ENCODE assay signal across 8 cellular contexts in the genomic region with DNA sequence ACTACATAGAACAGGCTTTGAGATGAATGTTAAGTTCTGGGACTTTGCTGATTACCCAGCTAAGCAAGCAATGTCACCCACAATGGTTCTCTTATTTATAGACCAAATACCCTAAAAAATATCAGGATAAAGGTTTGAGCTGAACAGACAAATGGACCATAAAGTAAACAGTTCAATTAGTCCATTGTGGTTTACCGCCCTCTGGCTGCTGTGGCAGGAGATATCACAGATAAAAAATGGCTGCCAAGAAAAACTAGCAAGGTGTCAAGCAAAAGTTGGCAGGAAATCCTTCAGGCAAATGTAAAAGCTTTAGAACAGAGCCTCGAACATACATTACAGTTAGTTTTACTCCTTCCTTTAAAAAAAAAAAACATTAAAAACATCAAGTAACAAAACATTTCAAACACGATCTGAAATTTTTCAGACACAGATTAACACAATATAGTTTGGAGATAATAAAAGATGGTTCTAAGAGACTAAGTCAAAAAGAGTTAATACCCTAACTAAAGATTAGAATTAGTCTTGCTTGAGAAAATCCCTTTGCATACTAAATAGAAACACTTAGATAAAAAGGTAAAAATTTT. TPM values are rescaled to one million over a fixed set of nuclear protein-coding genes. Genes with fewer than 3 reads are reported as not detected.
DNase-seq lines count a peak whose midpoint lies in the region; ATAC-seq, FAIRE-seq and TF ChIP-seq lines count a peak whose summit lies in the region.

No MANE protein-coding gene starts in this region.

- peak; percentile 42 for DNase-seq in CD1c-positive myeloid dendritic cell (ENCODE audit: extremely low spot score)
- DNase-seq in H54 (ENCODE audit: insufficient read length, low spot score), result no peak
- DNase-seq in NCI-H526 treated with DMSO at 0.1 percent for 48 hours (lab: John Stamatoyannopoulos, UW), result peak; percentile 13
- DNase-seq in activated CD8-positive, alpha-beta memory T cell treated with anti-CD3 and anti-CD28 coated beads, Interleukin-2, amount 50 U/mL, for 24 hours (ENCODE audit: extremely low read depth), result peak; percentile 2
- DNase-seq in fibroblast of lung (ENCODE audit: low read depth in 2 of 2), result peak; percentile 66 to 77
- peak; percentile 26 for DNase-seq in urothelium cell line (ENCODE audit: low spot score)

- no peak for ATAC-seq in GM18873 (IDR thresholded peaks at IDR 0.05; ENCODE audit: low FRiP score, unreplicated experiment)

- peak; percentile 74 to 75 for TF ChIP-seq CTCF in fibroblast of lung (conservative IDR thresholded peaks at IDR 0.05 in 1 of 2, IDR thresholded peaks at IDR 0.05 in 1 of 2; ENCODE audit: low read depth in 1 of 2, low read length in 2 of 2)
- TF ChIP-seq CTCF in neutrophil (IDR thresholded peaks at IDR 0.05), result no peak

- no peaks in the 10 kb centered on the region for H3K4me1 ChIP-seq in fibroblast of lung (ENCODE audit: control insufficient read depth, extremely low read depth, insufficient read depth, low read length)
- peaks cover 16 to 32% of the 10 kb centered on the region in 2 experiments for H3K4me1 ChIP-seq in neutrophil (ENCODE audit: control insufficient read depth in 1 of 2, insufficient read depth in 1 of 2, low read depth in 1 of 2, low read length in 1 of 2)

- TF ChIP-seq POLR2A in H54 (IDR thresholded peaks at IDR 0.05; ENCODE audit: low read depth, low read length), result no peak

- H3K4me3 ChIP-seq in fibroblast of lung (replicated peaks in 1 of 4; ENCODE audit: control extremely low read depth in 1 of 4, insufficient read depth in 1 of 4, low read depth in 3 of 4, low read length in 4 of 4) (no peak overlapping the region), neutrophil (ENCODE audit: low read depth in 1 of 2, low read length in 1 of 2) (no peak overlapping the region)

- H3K27ac ChIP-seq in fibroblast of lung (ENCODE audit: insufficient read depth, low read length), result no peak overlapping the region
- peak overlapping the region; percentile 54 for H3K27ac ChIP-seq in neutrophil

- H3K79me2 ChIP-seq in fibroblast of lung (ENCODE audit: control insufficient read depth, insufficient read depth, low read length), result peaks cover 69% of the 10 kb centered on the region

- no peak overlapping the region for H3K4me2 ChIP-seq in fibroblast of lung (ENCODE audit: extremely low read depth, insufficient read depth, low read length)

- peak; percentile 91 for FAIRE-seq in H54 (lab: Jason Lieb, UNC)
- FAIRE-seq in urothelium cell line (lab: Jason Lieb, UNC), result no peak

- H2AFZ ChIP-seq in fibroblast of lung (ENCODE audit: low read length), result no peak overlapping the region

- H3K36me3 ChIP-seq in fibroblast of lung (ENCODE audit: control insufficient read depth, insufficient read depth, low read length) (no peaks in the 10 kb centered on the region), neutrophil (peaks cover 4% of the 10 kb centered on the region)

- H4K20me1 ChIP-seq in fibroblast of lung (ENCODE audit: control insufficient read depth, extremely low read depth, insufficient read depth, low read length), result peaks cover 8% of the 10 kb centered on the region

- no peak overlapping the region for H3K9ac ChIP-seq in fibroblast of lung (ENCODE audit: insufficient read depth, low read length)

- no peaks in the 10 kb centered on the region for H3K9me3 ChIP-seq in fibroblast of lung (ENCODE audit: control insufficient read depth, insufficient read depth, low read depth, low read length)
- no peaks in the 10 kb centered on the region for H3K9me3 ChIP-seq in neutrophil

- no peaks in the 10 kb centered on the region for H3K27me3 ChIP-seq in fibroblast of lung (ENCODE audit: control insufficient read depth, insufficient read depth, low read length)
- H3K27me3 ChIP-seq in neutrophil, result no peaks in the 10 kb centered on the region

RNA-seq across cellular contexts. Expression of gene MED13L, which starts 41.3 kb away (rescaled TPM):
- 97.3 and 115 TPM in 2 replicates for total RNA-seq in fibroblast of lung
- 40.3 and 56.5 TPM in 2 replicates for polyA plus RNA-seq in fibroblast of lung
- 17.3 and 27.4 TPM in 2 replicates for polyA plus RNA-seq in fibroblast of lung (2012)
- polyA minus RNA-seq in fibroblast of lung (ENCODE audit: low replicate concordance), result 91.2 and 97.5 TPM in 2 replicates
